ENCODE assay signal across 1 cellular context in genomic region chr13:19633340-19634128, GRCh38.
A peak's percentile ranks its signal among the peaks of the same experiment; 100 is the strongest.
TF ChIP-seq lines count a peak whose summit lies in the region.

TSS of gene MPHOSPH8 (plus strand) at chr13:19633659. CDS start at chr13:19633749, 90 bp downstream.

TF ChIP-seq in HepG2, 621 proteins besides CTCF, POLR2A, EP300 and RAD21 (continued from another document and continues in another):
- TF ChIP-seq ETS1 (CRISPR knock-in tag; IDR thresholded peaks at IDR 0.05) (no peak), TBL1XR1 (IDR thresholded peaks at IDR 0.05; ENCODE audit: borderline replicate concordance, low read length, partially characterized antibody) (no peak), ZNF598 (CRISPR knock-in tag; IDR thresholded peaks at IDR 0.05; ENCODE audit: borderline replicate concordance) (no peak; the same call in 1 of the 2 replicates), HOXA7 (CRISPR knock-in tag; IDR thresholded peaks at IDR 0.05) (no peak), ARNT (IDR thresholded peaks at IDR 0.05) (no peak), FUBP1 (CRISPR knock-in tag; IDR thresholded peaks at IDR 0.05; ENCODE audit: borderline replicate concordance) (no peak), ZBTB4 (CRISPR knock-in tag; IDR thresholded peaks at IDR 0.05; ENCODE audit: borderline replicate concordance) (peak; percentile 50; the same call in 1 of the 2 replicates), ELF1 (CRISPR knock-in tag; IDR thresholded peaks at IDR 0.05) (peak; percentile 91), ZBTB39 (CRISPR knock-in tag; IDR thresholded peaks at IDR 0.05) (no peak), HDAC6 (IDR thresholded peaks at IDR 0.05; ENCODE audit: low read depth, low read length) (no peak), BRD4 (CRISPR knock-in tag; IDR thresholded peaks at IDR 0.05) (no peak), BORCS8-MEF2B (CRISPR knock-in tag; IDR thresholded peaks at IDR 0.05) (no peak), ZFP41 (CRISPR knock-in tag; IDR thresholded peaks at IDR 0.05; ENCODE audit: borderline replicate concordance) (no peak), HOXD1 (CRISPR knock-in tag; IDR thresholded peaks at IDR 0.05) (0 out of 2 replicates have a peak, but pooled peaks have one; percentile 14), RARA (CRISPR knock-in tag; IDR thresholded peaks at IDR 0.05) (peak; percentile 58), RBM39 (IDR thresholded peaks at IDR 0.05; ENCODE audit: low read depth, low read length, poor library complexity, severe bottlenecking) (peak; percentile 77), SRSF9 (IDR thresholded peaks at IDR 0.05; ENCODE audit: borderline replicate concordance, insufficient read depth, low read depth, low read length, poor library complexity, severe bottlenecking) (no peak), STAG1 (CRISPR knock-in tag; IDR thresholded peaks at IDR 0.05) (0 out of 2 replicates have a peak, but pooled peaks have one; percentile 8), FOXP4 (CRISPR knock-in tag; IDR thresholded peaks at IDR 0.05) (no peak), ZNF569 (CRISPR knock-in tag; IDR thresholded peaks at IDR 0.05; ENCODE audit: borderline replicate concordance) (no peak), PPARG (CRISPR knock-in tag; conservative IDR thresholded peaks at IDR 0.05) (no peak), ZNF383 (CRISPR knock-in tag; IDR thresholded peaks at IDR 0.05; ENCODE audit: borderline replicate concordance) (no peak), ZNF563 (CRISPR knock-in tag; IDR thresholded peaks at IDR 0.05) (no peak), HES4 (CRISPR knock-in tag; IDR thresholded peaks at IDR 0.05; ENCODE audit: borderline replicate concordance) (no peak), ZNF766 (CRISPR knock-in tag; IDR thresholded peaks at IDR 0.05; ENCODE audit: borderline replicate concordance) (0 out of 2 replicates have a peak, but pooled peaks have one; percentile 34), GATAD2A (CRISPR knock-in tag; IDR thresholded peaks at IDR 0.05) (no peak), ZNF709 (CRISPR knock-in tag; IDR thresholded peaks at IDR 0.05) (0 out of 2 replicates have a peak, but pooled peaks have one; percentile 32), HMGA1 (CRISPR knock-in tag; conservative IDR thresholded peaks at IDR 0.05) (no peak), ZNF577 (CRISPR knock-in tag; IDR thresholded peaks at IDR 0.05; ENCODE audit: borderline replicate concordance, low read depth) (no peak), SP140L (CRISPR knock-in tag; IDR thresholded peaks at IDR 0.05; ENCODE audit: borderline replicate concordance) (no peak), MEF2D (CRISPR knock-in tag; IDR thresholded peaks at IDR 0.05) (0 out of 2 replicates have a peak, but pooled peaks have one; percentile 49), SPEN (CRISPR knock-in tag; IDR thresholded peaks at IDR 0.05; ENCODE audit: low read depth) (peak; percentile 64), KIAA2018 (CRISPR knock-in tag; IDR thresholded peaks at IDR 0.05; ENCODE audit: borderline replicate concordance) (no peak), ZNF430 (CRISPR knock-in tag; IDR thresholded peaks at IDR 0.05) (peak; percentile 54; the same call in 1 of the 2 replicates), ZNF773 (CRISPR knock-in tag; IDR thresholded peaks at IDR 0.05; ENCODE audit: borderline replicate concordance) (no peak), ZNF414 (CRISPR knock-in tag; IDR thresholded peaks at IDR 0.05) (no peak; the same call in 1 of the 2 replicates), ZNF335 (CRISPR knock-in tag; IDR thresholded peaks at IDR 0.05) (peak; percentile 60; the same call in 1 of the 2 replicates), IKZF5 (CRISPR knock-in tag; IDR thresholded peaks at IDR 0.05) (peak; percentile 71; the same call in 1 of the 2 replicates), ZNF772 (CRISPR knock-in tag; IDR thresholded peaks at IDR 0.05) (peak; percentile 50), CHD2 (IDR thresholded peaks at IDR 0.05; ENCODE audit: low read depth, low read length) (peak; percentile 36; the same call in 1 of the 2 replicates), ZNF468 (CRISPR knock-in tag; IDR thresholded peaks at IDR 0.05) (no peak), SMC3 (IDR thresholded peaks at IDR 0.05; ENCODE audit: low read length) (no peak)
